ENCODE assay signal across 28 cellular contexts in the genomic region with DNA sequence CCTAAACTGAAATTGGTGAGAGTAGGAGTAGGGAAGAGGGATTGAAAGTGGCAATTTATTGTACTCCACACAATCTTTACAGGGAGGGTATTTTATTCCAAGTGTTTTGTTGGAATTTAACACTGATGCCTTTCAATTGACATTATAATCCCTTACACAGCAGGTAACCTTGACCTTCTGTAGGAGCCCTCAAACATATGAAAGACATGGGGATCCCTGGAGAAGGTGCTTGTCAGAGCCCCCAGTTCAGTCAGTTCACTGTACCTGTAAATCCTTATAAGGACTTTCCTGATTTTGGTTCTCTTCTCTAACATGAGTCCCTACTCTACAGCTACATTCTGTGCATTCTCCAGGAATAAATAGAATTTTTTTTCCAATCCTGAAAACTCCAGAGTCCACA.
"Had no signal": no experiment of that assay in that cellular context is flagged by ENCODE, and none has a peak within 500 bp of the region (broad histone marks: within the 10 kb centered on the region; RNA-seq: fewer than 3 reads in every experiment).

No MANE protein-coding gene starts in this region.

- FAIRE-seq: astrocyte, bronchial epithelial cell, frontal cortex had no signal

- H3K9me3 ChIP-seq: heart left ventricle had no signal

- H3K27me3 ChIP-seq: brain microvascular endothelial cell, dorsolateral prefrontal cortex, heart left ventricle had no signal

- ATAC-seq: activated T-helper 17 cell treated with anti-CD3 and anti-CD28 coated beads, Interleukin-2, amount 50 U/mL, for 72 hours; esophagus mucosa; heart left ventricle had no signal

- H3K36me3 ChIP-seq: brain microvascular endothelial cell, heart left ventricle had no signal

- H3K27ac ChIP-seq: brain microvascular endothelial cell, coronary artery, dorsolateral prefrontal cortex, heart left ventricle had no signal

- H3K4me1 ChIP-seq: heart left ventricle had no signal

- H3K4me3 ChIP-seq: coronary artery, dorsolateral prefrontal cortex, heart left ventricle had no signal

- DNase-seq: activated CD4-positive, alpha-beta memory T cell treated with anti-CD3 and anti-CD28 coated beads, Interleukin-2, amount 10 ng/mL, durations not matched to agents 7 days and 5 days; activated CD4-positive, alpha-beta T cell treated with anti-CD3 and anti-CD28 coated beads for 1 hour; activated CD4-positive, alpha-beta T cell treated with anti-CD3 and anti-CD28 coated beads for 4 hours; activated CD4-positive, alpha-beta T cell treated with anti-CD3 and anti-CD28 coated beads, Interleukin-2, amount 10 ng/mL, durations not matched to agents 7 days and 5 days; activated CD4-positive, alpha-beta T cell treated with anti-CD3 and anti-CD28 coated beads, Interleukin-2, amount 50 U/mL, for 4 hours; activated CD8-positive, alpha-beta memory T cell treated with anti-CD3 and anti-CD28 coated beads, Interleukin-2, amount 50 U/mL, for 48 hours; activated effector memory CD4-positive, alpha-beta T cell treated with Interleukin-2 at 50 U/mL for 16 hours; activated gamma-delta T cell treated with Interleukin-2 at 50 U/mL for 16 hours; activated naive CD4-positive, alpha-beta T cell treated with anti-CD3 and anti-CD28 coated beads, Interleukin-2, amount 50 U/mL, for 16 hours; activated naive CD4-positive, alpha-beta T cell treated with Interleukin-2 at 50 U/mL for 16 hours; activated T-cell treated with anti-CD3 and anti-CD28 coated beads for 4 hours; activated T-cell treated with anti-CD3 and anti-CD28 coated beads, Interleukin-2, amount 50 U/mL, for 24 hours; amniotic stem cell; anterior cingulate cortex; brain microvascular endothelial cell; dorsolateral prefrontal cortex; effector memory CD4-positive, alpha-beta T cell; endodermal cell; foreskin fibroblast; glutamatergic neuron; heart left ventricle; T-helper 2 cell had no signal
